20 cellular contexts compared by ENCODE assay signal in genomic region chr20:39946053-39946810, GRCh38.
"Had no signal": no experiment of that assay in that cellular context is flagged by ENCODE, and none has a peak within 500 bp of the region (broad histone marks: within the 10 kb centered on the region; RNA-seq: fewer than 3 reads in every experiment).

No MANE protein-coding gene starts in this region.

- H3K27ac ChIP-seq: body of pancreas, coronary artery, esophagus squamous epithelium, left ventricle myocardium inferior, neural progenitor cell, ovary, sigmoid colon, spleen, thoracic aorta had no signal

- DNase-seq: activated B cell treated with CpG ODN at 0.5 μM for 24 hours; activated CD4-positive, alpha-beta T cell treated with anti-CD3 and anti-CD28 coated beads for 48 hours; activated CD8-positive, alpha-beta T cell treated with anti-CD3 and anti-CD28 coated beads for 36 hours; activated gamma-delta T cell treated with Interleukin-2 at 50 U/mL for 16 hours; activated T-cell treated with anti-CD3 and anti-CD28 coated beads, Interleukin-2, amount 50 U/mL, for 48 hours; amniotic stem cell; body of pancreas; central memory CD4-positive, alpha-beta T cell; esophagus squamous epithelium; glutamatergic neuron; hypothalamus; kidney; left ventricle myocardium inferior; naive B cell; ovary; sigmoid colon; spleen had no signal

- H2AFZ ChIP-seq: neural progenitor cell had no signal

- H3K4me1 ChIP-seq: body of pancreas had no signal

- ATAC-seq: activated CD8-positive, alpha-beta T cell treated with anti-CD3 and anti-CD28 coated beads for 36 hours; body of pancreas had no signal

- H3K27me3 ChIP-seq: body of pancreas, esophagus squamous epithelium, neural progenitor cell, ovary, sigmoid colon had no signal

- H3K4me3 ChIP-seq: body of pancreas, coronary artery, esophagus squamous epithelium, left ventricle myocardium inferior, neural progenitor cell, ovary, sigmoid colon, spleen, thoracic aorta had no signal

- H3K9me3 ChIP-seq: body of pancreas, esophagus squamous epithelium, left ventricle myocardium inferior, ovary, sigmoid colon, spleen, thoracic aorta had no signal

- H3K9ac ChIP-seq: neural progenitor cell had no signal

- H3K4me2 ChIP-seq: neural progenitor cell had no signal

- H3K36me3 ChIP-seq: esophagus squamous epithelium, left ventricle myocardium inferior, neural progenitor cell, ovary, sigmoid colon, spleen, thoracic aorta had no signal
